ENCODE assay signal across 8 cellular contexts in the genomic region with DNA sequence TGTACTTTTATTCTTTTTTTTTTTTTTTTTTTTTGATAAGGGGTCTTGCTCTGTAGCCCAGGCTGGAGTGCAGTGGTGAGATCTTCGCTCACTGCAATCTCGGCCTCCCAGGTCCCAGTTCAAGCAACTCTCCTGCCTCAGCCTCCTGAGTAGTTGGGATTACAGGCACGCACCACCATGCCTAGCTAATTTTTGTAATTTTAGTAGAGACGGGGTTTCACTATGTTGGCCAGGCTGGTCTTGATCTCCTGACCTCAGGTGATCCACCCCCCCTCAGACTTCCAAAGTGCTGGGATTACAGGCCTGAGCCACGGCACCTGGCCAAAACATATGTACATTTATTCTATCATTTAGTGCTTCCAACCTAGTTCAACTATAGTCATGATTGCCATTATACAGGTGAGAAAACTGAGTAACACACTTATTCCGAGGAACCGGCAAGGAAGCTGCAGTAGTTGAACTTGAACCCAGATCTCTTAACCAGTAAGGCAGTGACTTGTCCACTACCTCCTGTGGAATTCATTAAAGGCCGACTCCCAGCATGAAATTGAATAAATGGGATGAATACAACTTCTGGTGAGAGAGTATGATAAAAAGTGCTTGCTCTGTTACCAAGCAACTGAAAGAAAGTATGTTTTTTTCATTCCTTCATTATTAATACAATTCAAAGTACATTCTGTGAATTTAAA. TPM values are rescaled to one million over a fixed set of nuclear protein-coding genes. Genes with fewer than 3 reads are reported as not detected.
DNase-seq lines count a peak whose midpoint lies in the region; ATAC-seq and TF ChIP-seq lines count a peak whose summit lies in the region.

No MANE protein-coding gene starts in this region.

- peak overlapping the region; percentile 99 for H3K27ac ChIP-seq in left ventricle myocardium inferior (replicated peaks)
- peak overlapping the region; percentile 99 for H3K27ac ChIP-seq in mucosa of rectum (ENCODE audit: low read depth in 2 of 2, low read length in 2 of 2)
- peak overlapping the region in 1 of 2 donors; percentile 32 for H3K27ac ChIP-seq in aorta (ENCODE audit: low read depth in 1 of 2, low read length in 2 of 2)

- H3K36me3 Mint-ChIP-seq in MCF 10A (ENCODE audit: insufficient read depth, unreplicated experiment), result peaks cover 2% of the 10 kb centered on the region

- POLR2A ChIA-PET in MCF 10A (lab: Yijun Ruan, JAX), result interaction anchor here (0.5 to 2.9 kb wide), 27 partner anchors 8 to 883 kb away, joined by 3 to 93 read pairs (median 7); a partner anchor contains a TSS

- TF ChIP-seq CTCF in left ventricle myocardium inferior (IDR thresholded peaks at IDR 0.05; ENCODE audit: borderline replicate concordance), result no peak
- no peak for TF ChIP-seq CTCF in MCF 10A (IDR thresholded peaks at IDR 0.05; ENCODE audit: unreplicated experiment)

- DNase-seq in left ventricle myocardium inferior (no peak), cardiac septum (ENCODE audit: low spot score) (no peak), MCF 10A (ENCODE audit: unreplicated experiment) (no peak), aorta (no peak), medulla oblongata (ENCODE audit: extremely low spot score) (no peak), hippocampal formation (lab: John Stamatoyannopoulos, UW) (no peak)

- H3K27me3 Mint-ChIP-seq in MCF 10A (ENCODE audit: insufficient read depth, unreplicated experiment), result no peaks in the 10 kb centered on the region

- H3K4me3 ChIP-seq in left ventricle myocardium inferior (peak overlapping the region; percentile 85), mucosa of rectum (ENCODE audit: low read length in 2 of 2) (peak overlapping the region; percentile 89 to 94), aorta (ENCODE audit: low read length in 2 of 2) (peak overlapping the region; percentile 35 to 87)

- intact Hi-C loops in left ventricle myocardium inferior (cut with micrococcal nuclease) (no loop called here), cardiac septum (cut with DNase I) (loop anchor here (1.0 to 10.0 kb wide), 3 partner anchors 53 to 190 kb away; no protein-coding TSS in a partner anchor), MCF 10A (cut with micrococcal nuclease) (loop anchor here (1.0 to 10.0 kb wide), 7 partner anchors 53 to 1362 kb away; a partner anchor contains a TSS), aorta (cut with DNase I) (loop anchor here (2.0 to 5.0 kb wide), 3 partner anchors 43 to 108 kb away; no protein-coding TSS in a partner anchor)

- H3K9me3 ChIP-seq in left ventricle myocardium inferior (replicated peaks), result no peaks in the 10 kb centered on the region
- no peaks in the 10 kb centered on the region for H3K9me3 ChIP-seq in mucosa of rectum (ENCODE audit: control insufficient read depth in 2 of 2, low read length in 2 of 2)
- H3K9me3 ChIP-seq in aorta (ENCODE audit: control insufficient read depth, low read length), result no peaks in the 10 kb centered on the region

- H3K4me1 ChIP-seq in left ventricle myocardium inferior, result peaks cover 24% of the 10 kb centered on the region
- H3K4me1 ChIP-seq in mucosa of rectum (ENCODE audit: control insufficient read depth in 2 of 2, insufficient read depth in 2 of 2, low read length in 2 of 2), result peaks cover 2 to 4% of the 10 kb centered on the region in 2 donors
- H3K4me1 ChIP-seq in aorta (ENCODE audit: control insufficient read depth in 1 of 2, insufficient read depth in 2 of 2, low read length in 2 of 2), result no peaks in the 10 kb centered on the region

- 95 to 96% methylated on average over 8 of the region's 8 CpGs for WGBS in aorta, 2 donors

- no TSS peak for BruUV-seq in MCF 10A (replicated peaks; lab: Mats Ljungman, UMichigan)

- H3K27me3 ChIP-seq in left ventricle myocardium inferior (ENCODE audit: low read depth) (no peaks in the 10 kb centered on the region), mucosa of rectum (ENCODE audit: control insufficient read depth in 2 of 2, insufficient read depth in 2 of 2, low read length in 2 of 2) (no peaks in the 10 kb centered on the region), aorta (ENCODE audit: control insufficient read depth in 1 of 2, insufficient read depth in 2 of 2, low read length in 1 of 2) (no peaks in the 10 kb centered on the region)

- H3K27ac Mint-ChIP-seq in MCF 10A (ENCODE audit: low read depth, unreplicated experiment), result peak overlapping the region; percentile 69

- ATAC-seq in aorta (ENCODE audit: low FRiP score) (no peak), GM21529 (IDR thresholded peaks at IDR 0.05; ENCODE audit: unreplicated experiment) (no peak)

- H3K4me3 Mint-ChIP-seq in MCF 10A (ENCODE audit: unreplicated experiment), result peak overlapping the region; percentile 69

- CTCF ChIA-PET in MCF 10A (lab: Yijun Ruan, JAX), result interaction anchor here (0.8 to 2.2 kb wide), 14 partner anchors 20 to 405 kb away, joined by 3 to 22 read pairs (median 6); no protein-coding TSS in a partner anchor

- no peaks in the 10 kb centered on the region for H3K9me3 Mint-ChIP-seq in MCF 10A (ENCODE audit: unreplicated experiment)

- H3K36me3 ChIP-seq in left ventricle myocardium inferior (peaks cover 9% of the 10 kb centered on the region), mucosa of rectum (ENCODE audit: control insufficient read depth in 2 of 2, insufficient read depth in 2 of 2, low read length in 2 of 2) (no peaks in the 10 kb centered on the region), aorta (ENCODE audit: control insufficient read depth in 1 of 2, insufficient read depth in 2 of 2, low read length in 1 of 2) (no peaks in the 10 kb centered on the region)

- H3K9ac ChIP-seq in mucosa of rectum (ENCODE audit: low read depth in 1 of 2, low read length in 2 of 2), result peak overlapping the region; percentile 58 to 87

- no peaks in the 10 kb centered on the region for H3K4me1 Mint-ChIP-seq in MCF 10A (ENCODE audit: insufficient read depth, unreplicated experiment)

RNA-seq across cellular contexts. Expression of a gene that starts 0.8 kb away (rescaled TPM):
- total RNA-seq in left ventricle myocardium inferior, result 64.3 TPM
- total RNA-seq in cardiac septum, result 61.6 TPM
- 29.4 and 33.1 TPM in 2 replicates for total RNA-seq in MCF 10A (2022)
- 10 to 100 TPM; 54.5 to 98.4 TPM for total RNA-seq in aorta
- polyA plus RNA-seq in aorta, result 1 to 10 TPM; 7.0 to 8.9 TPM
